ENCODE assay signal across 1 cellular context in the genomic region with DNA sequence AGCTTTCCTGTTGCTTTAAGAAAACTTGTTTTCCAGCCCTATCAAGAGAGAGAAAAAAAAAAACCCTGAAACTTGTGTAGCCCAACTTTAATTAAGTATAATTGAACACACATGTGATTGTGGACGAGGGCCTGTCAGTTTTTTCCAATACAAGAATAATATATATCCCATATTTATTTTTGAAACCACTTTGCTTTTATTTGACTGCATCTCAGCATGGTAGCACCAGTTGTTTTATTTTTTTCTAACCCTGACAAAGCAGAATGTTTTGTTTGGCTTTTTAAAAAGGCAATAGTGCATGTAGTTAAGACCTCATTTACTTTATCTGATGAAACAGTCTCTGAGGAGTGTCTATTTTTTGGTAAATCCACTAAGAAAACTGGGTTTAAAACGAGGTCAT.
TF ChIP-seq lines count a peak whose summit lies in the region.

No MANE protein-coding gene starts in this region.

TF ChIP-seq in HEK293, 187 proteins besides CTCF, POLR2A, EP300 and RAD21 (continued from another document and continues in another):
- TF ChIP-seq, protein P1, sequence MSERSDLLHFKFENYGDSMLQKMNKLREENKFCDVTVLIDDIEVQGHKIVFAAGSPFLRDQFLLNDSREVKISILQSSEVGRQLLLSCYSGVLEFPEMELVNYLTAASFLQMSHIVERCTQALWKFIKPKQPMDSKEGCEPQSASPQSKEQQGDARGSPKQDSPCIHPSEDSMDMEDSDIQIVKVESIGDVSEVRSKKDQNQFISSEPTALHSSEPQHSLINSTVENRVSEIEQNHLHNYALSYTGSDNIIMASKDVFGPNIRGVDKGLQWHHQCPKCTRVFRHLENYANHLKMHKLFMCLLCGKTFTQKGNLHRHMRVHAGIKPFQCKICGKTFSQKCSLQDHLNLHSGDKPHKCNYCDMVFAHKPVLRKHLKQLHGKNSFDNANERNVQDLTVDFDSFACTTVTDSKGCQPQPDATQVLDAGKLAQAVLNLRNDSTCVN (tag by site-specific recombination; optimal IDR thresholded peaks at IDR 0.05) = no peak
- TF ChIP-seq PRDM6 (tag by site-specific recombination; IDR thresholded peaks at IDR 0.05) (peak; percentile 93), OSR2 (tag by site-specific recombination; IDR thresholded peaks at IDR 0.05) (peak; percentile 25; the same call in 1 of the 2 replicates), ZNF416 (tag by site-specific recombination; IDR thresholded peaks at IDR 0.05) (no peak), ZBTB44 (tag by site-specific recombination; IDR thresholded peaks at IDR 0.05) (peak; percentile 65), ZNF112 (tag by site-specific recombination; IDR thresholded peaks at IDR 0.05) (no peak), ZNF280C (tag by site-specific recombination; IDR thresholded peaks at IDR 0.05) (no peak), FEZF1 (tag by site-specific recombination; IDR thresholded peaks at IDR 0.05) (peak; percentile 65), PATZ1 (tag by site-specific recombination; IDR thresholded peaks at IDR 0.05) (no peak), ZBTB20 (tag by site-specific recombination; IDR thresholded peaks at IDR 0.05) (no peak), ZNF335 (tag by site-specific recombination; conservative IDR thresholded peaks at IDR 0.05) (0 out of 2 replicates have a peak, but pooled peaks have one; percentile 15), YY1 (tag by site-specific recombination; IDR thresholded peaks at IDR 0.05) (no peak), ZNF302 (tag by site-specific recombination; IDR thresholded peaks at IDR 0.05; ENCODE audit: low read depth) (no peak), ZNF544 (tag by site-specific recombination; IDR thresholded peaks at IDR 0.05) (no peak), ZNF843 (tag by site-specific recombination; IDR thresholded peaks at IDR 0.05) (peak; percentile 40; the same call in 1 of the 2 replicates), ZNF571 (tag by site-specific recombination; IDR thresholded peaks at IDR 0.05) (no peak), HOXA7 (CRISPR knock-in tag; IDR thresholded peaks at IDR 0.05; ENCODE audit: borderline replicate concordance) (no peak), ZNF133 (tag by site-specific recombination; IDR thresholded peaks at IDR 0.05) (no peak), ZNF148 (tag by site-specific recombination; IDR thresholded peaks at IDR 0.05; ENCODE audit: borderline replicate concordance) (no peak), ZNF157 (tag by site-specific recombination; IDR thresholded peaks at IDR 0.05) (no peak)
- TF ChIP-seq, protein P2, sequence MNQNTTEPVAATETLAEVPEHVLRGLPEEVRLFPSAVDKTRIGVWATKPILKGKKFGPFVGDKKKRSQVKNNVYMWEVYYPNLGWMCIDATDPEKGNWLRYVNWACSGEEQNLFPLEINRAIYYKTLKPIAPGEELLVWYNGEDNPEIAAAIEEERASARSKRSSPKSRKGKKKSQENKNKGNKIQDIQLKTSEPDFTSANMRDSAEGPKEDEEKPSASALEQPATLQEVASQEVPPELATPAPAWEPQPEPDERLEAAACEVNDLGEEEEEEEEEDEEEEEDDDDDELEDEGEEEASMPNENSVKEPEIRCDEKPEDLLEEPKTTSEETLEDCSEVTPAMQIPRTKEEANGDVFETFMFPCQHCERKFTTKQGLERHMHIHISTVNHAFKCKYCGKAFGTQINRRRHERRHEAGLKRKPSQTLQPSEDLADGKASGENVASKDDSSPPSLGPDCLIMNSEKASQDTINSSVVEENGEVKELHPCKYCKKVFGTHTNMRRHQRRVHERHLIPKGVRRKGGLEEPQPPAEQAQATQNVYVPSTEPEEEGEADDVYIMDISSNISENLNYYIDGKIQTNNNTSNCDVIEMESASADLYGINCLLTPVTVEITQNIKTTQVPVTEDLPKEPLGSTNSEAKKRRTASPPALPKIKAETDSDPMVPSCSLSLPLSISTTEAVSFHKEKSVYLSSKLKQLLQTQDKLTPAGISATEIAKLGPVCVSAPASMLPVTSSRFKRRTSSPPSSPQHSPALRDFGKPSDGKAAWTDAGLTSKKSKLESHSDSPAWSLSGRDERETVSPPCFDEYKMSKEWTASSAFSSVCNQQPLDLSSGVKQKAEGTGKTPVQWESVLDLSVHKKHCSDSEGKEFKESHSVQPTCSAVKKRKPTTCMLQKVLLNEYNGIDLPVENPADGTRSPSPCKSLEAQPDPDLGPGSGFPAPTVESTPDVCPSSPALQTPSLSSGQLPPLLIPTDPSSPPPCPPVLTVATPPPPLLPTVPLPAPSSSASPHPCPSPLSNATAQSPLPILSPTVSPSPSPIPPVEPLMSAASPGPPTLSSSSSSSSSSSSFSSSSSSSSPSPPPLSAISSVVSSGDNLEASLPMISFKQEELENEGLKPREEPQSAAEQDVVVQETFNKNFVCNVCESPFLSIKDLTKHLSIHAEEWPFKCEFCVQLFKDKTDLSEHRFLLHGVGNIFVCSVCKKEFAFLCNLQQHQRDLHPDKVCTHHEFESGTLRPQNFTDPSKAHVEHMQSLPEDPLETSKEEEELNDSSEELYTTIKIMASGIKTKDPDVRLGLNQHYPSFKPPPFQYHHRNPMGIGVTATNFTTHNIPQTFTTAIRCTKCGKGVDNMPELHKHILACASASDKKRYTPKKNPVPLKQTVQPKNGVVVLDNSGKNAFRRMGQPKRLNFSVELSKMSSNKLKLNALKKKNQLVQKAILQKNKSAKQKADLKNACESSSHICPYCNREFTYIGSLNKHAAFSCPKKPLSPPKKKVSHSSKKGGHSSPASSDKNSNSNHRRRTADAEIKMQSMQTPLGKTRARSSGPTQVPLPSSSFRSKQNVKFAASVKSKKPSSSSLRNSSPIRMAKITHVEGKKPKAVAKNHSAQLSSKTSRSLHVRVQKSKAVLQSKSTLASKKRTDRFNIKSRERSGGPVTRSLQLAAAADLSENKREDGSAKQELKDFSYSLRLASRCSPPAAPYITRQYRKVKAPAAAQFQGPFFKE (tag by site-specific recombination; IDR thresholded peaks at IDR 0.05; ENCODE audit: borderline replicate concordance) = no peak
- TF ChIP-seq, protein P3, sequence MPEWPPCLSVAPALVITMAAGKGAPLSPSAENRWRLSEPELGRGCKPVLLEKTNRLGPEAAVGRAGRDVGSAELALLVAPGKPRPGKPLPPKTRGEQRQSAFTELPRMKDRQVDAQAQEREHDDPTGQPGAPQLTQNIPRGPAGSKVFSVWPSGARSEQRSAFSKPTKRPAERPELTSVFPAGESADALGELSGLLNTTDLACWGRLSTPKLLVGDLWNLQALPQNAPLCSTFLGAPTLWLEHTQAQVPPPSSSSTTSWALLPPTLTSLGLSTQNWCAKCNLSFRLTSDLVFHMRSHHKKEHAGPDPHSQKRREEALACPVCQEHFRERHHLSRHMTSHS (tag by site-specific recombination; IDR thresholded peaks at IDR 0.05) = no peak
- TF ChIP-seq, protein P4, sequence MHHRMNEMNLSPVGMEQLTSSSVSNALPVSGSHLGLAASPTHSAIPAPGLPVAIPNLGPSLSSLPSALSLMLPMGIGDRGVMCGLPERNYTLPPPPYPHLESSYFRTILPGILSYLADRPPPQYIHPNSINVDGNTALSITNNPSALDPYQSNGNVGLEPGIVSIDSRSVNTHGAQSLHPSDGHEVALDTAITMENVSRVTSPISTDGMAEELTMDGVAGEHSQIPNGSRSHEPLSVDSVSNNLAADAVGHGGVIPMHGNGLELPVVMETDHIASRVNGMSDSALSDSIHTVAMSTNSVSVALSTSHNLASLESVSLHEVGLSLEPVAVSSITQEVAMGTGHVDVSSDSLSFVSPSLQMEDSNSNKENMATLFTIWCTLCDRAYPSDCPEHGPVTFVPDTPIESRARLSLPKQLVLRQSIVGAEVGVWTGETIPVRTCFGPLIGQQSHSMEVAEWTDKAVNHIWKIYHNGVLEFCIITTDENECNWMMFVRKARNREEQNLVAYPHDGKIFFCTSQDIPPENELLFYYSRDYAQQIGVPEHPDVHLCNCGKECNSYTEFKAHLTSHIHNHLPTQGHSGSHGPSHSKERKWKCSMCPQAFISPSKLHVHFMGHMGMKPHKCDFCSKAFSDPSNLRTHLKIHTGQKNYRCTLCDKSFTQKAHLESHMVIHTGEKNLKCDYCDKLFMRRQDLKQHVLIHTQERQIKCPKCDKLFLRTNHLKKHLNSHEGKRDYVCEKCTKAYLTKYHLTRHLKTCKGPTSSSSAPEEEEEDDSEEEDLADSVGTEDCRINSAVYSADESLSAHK (tag by site-specific recombination; IDR thresholded peaks at IDR 0.05) = peak; percentile 90
- TF ChIP-seq, protein P5, sequence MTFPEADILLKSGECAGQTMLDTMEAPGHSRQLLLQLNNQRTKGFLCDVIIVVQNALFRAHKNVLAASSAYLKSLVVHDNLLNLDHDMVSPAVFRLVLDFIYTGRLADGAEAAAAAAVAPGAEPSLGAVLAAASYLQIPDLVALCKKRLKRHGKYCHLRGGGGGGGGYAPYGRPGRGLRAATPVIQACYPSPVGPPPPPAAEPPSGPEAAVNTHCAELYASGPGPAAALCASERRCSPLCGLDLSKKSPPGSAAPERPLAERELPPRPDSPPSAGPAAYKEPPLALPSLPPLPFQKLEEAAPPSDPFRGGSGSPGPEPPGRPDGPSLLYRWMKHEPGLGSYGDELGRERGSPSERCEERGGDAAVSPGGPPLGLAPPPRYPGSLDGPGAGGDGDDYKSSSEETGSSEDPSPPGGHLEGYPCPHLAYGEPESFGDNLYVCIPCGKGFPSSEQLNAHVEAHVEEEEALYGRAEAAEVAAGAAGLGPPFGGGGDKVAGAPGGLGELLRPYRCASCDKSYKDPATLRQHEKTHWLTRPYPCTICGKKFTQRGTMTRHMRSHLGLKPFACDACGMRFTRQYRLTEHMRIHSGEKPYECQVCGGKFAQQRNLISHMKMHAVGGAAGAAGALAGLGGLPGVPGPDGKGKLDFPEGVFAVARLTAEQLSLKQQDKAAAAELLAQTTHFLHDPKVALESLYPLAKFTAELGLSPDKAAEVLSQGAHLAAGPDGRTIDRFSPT (tag by site-specific recombination; IDR thresholded peaks at IDR 0.05) = no peak
